ENCODE assay signal across 29 cellular contexts in the genomic region with DNA sequence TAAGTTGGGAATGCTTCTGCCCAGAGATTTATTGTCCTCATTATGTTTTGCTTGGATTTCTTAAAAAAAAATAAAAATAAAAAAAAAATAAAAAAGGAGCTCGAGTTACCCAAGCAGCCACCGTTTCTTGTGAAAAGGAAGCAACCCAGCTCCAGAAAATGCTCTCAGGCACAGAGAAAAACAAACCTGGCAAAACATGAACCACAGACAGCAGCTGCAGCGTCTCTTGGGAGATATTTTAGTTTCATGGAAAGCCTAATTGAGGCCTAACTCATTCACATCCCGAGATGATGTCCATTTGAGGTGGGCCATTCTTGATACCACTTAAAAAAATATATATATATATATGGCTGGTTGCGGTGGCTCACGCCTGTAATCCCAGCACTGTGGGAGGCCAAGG. TPM values are rescaled to one million over a fixed set of nuclear protein-coding genes. Genes with fewer than 3 reads are reported as not detected.
"Had no signal": no experiment of that assay in that cellular context is flagged by ENCODE, and none has a peak within 500 bp of the region (broad histone marks: within the 10 kb centered on the region; RNA-seq: fewer than 3 reads in every experiment).

No MANE protein-coding gene starts in this region.

- H3K9me3 ChIP-seq: breast epithelium, heart right ventricle, lower lobe of right lung, sigmoid colon, upper lobe of left lung, vagina had no signal

- ATAC-seq: activated CD8-positive, alpha-beta memory T cell treated with anti-CD3 and anti-CD28 coated beads, Interleukin-2, amount 10 ng/mL, durations not matched to agents 7 days and 5 days; activated CD8-positive, alpha-beta T cell treated with anti-CD3 and anti-CD28 coated beads, Interleukin-2, amount 10 ng/mL, durations not matched to agents 7 days and 5 days; activated naive CD8-positive, alpha-beta T cell treated with anti-CD3 and anti-CD28 coated beads, Interleukin-2, amount 50 U/mL, for 24 hours; esophagus mucosa; heart right ventricle; left lobe of liver; lower lobe of right lung; natural killer cell; stimulated activated memory B cell treated with anti-CD40 and anti-IgM and Interleukin-4, amounts not matched to agents 10 μg/mL and 1 μg/mL and 100 μg/mL, for 72 hours; stimulated activated naive CD8-positive, alpha-beta T cell treated with anti-CD3 and anti-CD28 coated beads, Interleukin-15, amount 100 ng/mL, for 72 hours had no signal

- H3K4me3 ChIP-seq: breast epithelium, heart right ventricle, lower lobe of right lung, sigmoid colon, smooth muscle cell, upper lobe of left lung, vagina had no signal

- H3K4me1 Mint-ChIP-seq: activated naive CD4-positive, alpha-beta T cell treated with anti-CD3 and anti-CD28 coated beads, Interleukin-2, amount 50 U/mL, for 24 hours; activated naive CD8-positive, alpha-beta T cell treated with anti-CD3 and anti-CD28 coated beads, Interleukin-2, amount 50 U/mL, for 24 hours; central memory CD8-positive, alpha-beta T cell; natural killer cell; stimulated activated memory B cell treated with anti-CD40 and anti-IgM and Interleukin-4, amounts not matched to agents 10 μg/mL and 1 μg/mL and 100 μg/mL, for 72 hours; stimulated activated naive CD8-positive, alpha-beta T cell treated with anti-CD3 and anti-CD28 coated beads, Interleukin-15, amount 100 ng/mL, for 72 hours had no signal

- H3K4me2 ChIP-seq: smooth muscle cell had no signal

- H3K9me3 Mint-ChIP-seq: activated naive CD4-positive, alpha-beta T cell treated with anti-CD3 and anti-CD28 coated beads, Interleukin-2, amount 50 U/mL, for 24 hours; activated naive CD8-positive, alpha-beta T cell treated with anti-CD3 and anti-CD28 coated beads, Interleukin-2, amount 50 U/mL, for 24 hours; activated T-helper 2 cell treated with anti-CD3 and anti-CD28 coated beads, Interferon-gamma antibody, Interleukin-2, Interleukin-4, amounts not matched to agents 10 μg/mL and 5 μg/mL and 100 μg/mL, durations not matched to agents 14 hours and 24 hours and 36 hours; central memory CD8-positive, alpha-beta T cell; endodermal cell; natural killer cell; stimulated activated memory B cell treated with anti-CD40 and anti-IgM and Interleukin-4, amounts not matched to agents 10 μg/mL and 1 μg/mL and 100 μg/mL, for 72 hours; stimulated activated naive CD8-positive, alpha-beta T cell treated with anti-CD3 and anti-CD28 coated beads, Interleukin-15, amount 100 ng/mL, for 72 hours had no signal

- H3K27ac ChIP-seq: breast epithelium, heart right ventricle, lower lobe of right lung, sigmoid colon, upper lobe of left lung, vagina had no signal

- H3K4me1 ChIP-seq: breast epithelium, heart right ventricle, lower lobe of right lung, sigmoid colon, upper lobe of left lung, vagina had no signal

- H3K27me3 Mint-ChIP-seq: central memory CD8-positive, alpha-beta T cell; dendritic cell treated with granulocyte-macrophage colony-stimulating factor and Interleukin-4, amounts not matched to agents 40 ng/mL and 50 ng/mL, for 4 days; stimulated activated memory B cell treated with anti-CD40 and anti-IgM and Interleukin-4, amounts not matched to agents 10 μg/mL and 1 μg/mL and 100 μg/mL, for 72 hours had no signal

- H3K36me3 Mint-ChIP-seq: activated CD8-positive, alpha-beta memory T cell treated with anti-CD3 and anti-CD28 coated beads, Interleukin-2, amount 10 ng/mL, durations not matched to agents 7 days and 5 days; activated naive CD4-positive, alpha-beta T cell treated with anti-CD3 and anti-CD28 coated beads, Interleukin-2, amount 50 U/mL, for 24 hours; natural killer cell; stimulated activated memory B cell treated with anti-CD40 and anti-IgM and Interleukin-4, amounts not matched to agents 10 μg/mL and 1 μg/mL and 100 μg/mL, for 72 hours had no signal

- H3K27me3 ChIP-seq: breast epithelium, sigmoid colon, upper lobe of left lung, vagina had no signal

- DNase-seq: activated CD4-positive, alpha-beta T cell treated with anti-CD3 and anti-CD28 coated beads for 1 hour; activated CD4-positive, alpha-beta T cell treated with anti-CD3 and anti-CD28 coated beads, Interleukin-2, amount 50 U/mL, for 1 hour; activated CD8-positive, alpha-beta memory T cell treated with anti-CD3 and anti-CD28 coated beads, Interleukin-2, amount 10 ng/mL, durations not matched to agents 7 days and 5 days; activated CD8-positive, alpha-beta T cell treated with anti-CD3 and anti-CD28 coated beads, Interleukin-2, amount 10 ng/mL, durations not matched to agents 7 days and 5 days; activated naive CD8-positive, alpha-beta T cell treated with anti-CD3 and anti-CD28 coated beads, Interleukin-2, amount 50 U/mL, for 24 hours; activated T-cell treated with anti-CD3 and anti-CD28 coated beads, Interleukin-2, amount 50 U/mL, for 48 hours; endodermal cell; heart right ventricle; lower lobe of right lung; mesenchymal stem cell; natural killer cell; sigmoid colon; stimulated activated CD4-positive, alpha-beta T cell treated with anti-CD3 and anti-CD28 coated beads, Interleukin-1b, Interleukin-23, amount 100 ng/mL, for 48 hours; stimulated activated CD4-positive, alpha-beta T cell treated with anti-CD3 and anti-CD28 coated beads, Interleukin-4, amount 100 ng/mL, for 4 hours; stimulated activated CD8-positive, alpha-beta memory T cell treated with anti-CD3 and anti-CD28 coated beads, Interleukin-4, amount 100 ng/mL, for 48 hours; stimulated activated naive CD8-positive, alpha-beta T cell treated with anti-CD3 and anti-CD28 coated beads, Interleukin-15, amount 100 ng/mL, for 72 hours; T1000; upper lobe of left lung had no signal

- H3K27ac Mint-ChIP-seq: activated CD8-positive, alpha-beta memory T cell treated with anti-CD3 and anti-CD28 coated beads, Interleukin-2, amount 10 ng/mL, durations not matched to agents 7 days and 5 days; activated CD8-positive, alpha-beta T cell treated with anti-CD3 and anti-CD28 coated beads, Interleukin-2, amount 10 ng/mL, durations not matched to agents 7 days and 5 days; activated naive CD4-positive, alpha-beta T cell treated with anti-CD3 and anti-CD28 coated beads, Interleukin-2, amount 50 U/mL, for 24 hours; activated naive CD8-positive, alpha-beta T cell treated with anti-CD3 and anti-CD28 coated beads, Interleukin-2, amount 50 U/mL, for 24 hours; activated T-helper 2 cell treated with anti-CD3 and anti-CD28 coated beads, Interferon-gamma antibody, Interleukin-2, Interleukin-4, amounts not matched to agents 10 μg/mL and 5 μg/mL and 100 μg/mL, durations not matched to agents 14 hours and 24 hours and 36 hours; dendritic cell treated with granulocyte-macrophage colony-stimulating factor and Interleukin-4, amounts not matched to agents 40 ng/mL and 50 ng/mL, for 4 days; endodermal cell; natural killer cell; stimulated activated memory B cell treated with anti-CD40 and anti-IgM and Interleukin-4, amounts not matched to agents 10 μg/mL and 1 μg/mL and 100 μg/mL, for 72 hours; stimulated activated naive CD8-positive, alpha-beta T cell treated with anti-CD3 and anti-CD28 coated beads, Interleukin-15, amount 100 ng/mL, for 72 hours had no signal

- H3K4me3 Mint-ChIP-seq: activated CD8-positive, alpha-beta memory T cell treated with anti-CD3 and anti-CD28 coated beads, Interleukin-2, amount 10 ng/mL, durations not matched to agents 7 days and 5 days; activated CD8-positive, alpha-beta T cell treated with anti-CD3 and anti-CD28 coated beads, Interleukin-2, amount 10 ng/mL, durations not matched to agents 7 days and 5 days; activated naive CD4-positive, alpha-beta T cell treated with anti-CD3 and anti-CD28 coated beads, Interleukin-2, amount 50 U/mL, for 24 hours; activated naive CD8-positive, alpha-beta T cell treated with anti-CD3 and anti-CD28 coated beads, Interleukin-2, amount 50 U/mL, for 24 hours; central memory CD8-positive, alpha-beta T cell; dendritic cell treated with granulocyte-macrophage colony-stimulating factor and Interleukin-4, amounts not matched to agents 40 ng/mL and 50 ng/mL, for 4 days; endodermal cell; natural killer cell; stimulated activated memory B cell treated with anti-CD40 and anti-IgM and Interleukin-4, amounts not matched to agents 10 μg/mL and 1 μg/mL and 100 μg/mL, for 72 hours; stimulated activated naive CD8-positive, alpha-beta T cell treated with anti-CD3 and anti-CD28 coated beads, Interleukin-15, amount 100 ng/mL, for 72 hours had no signal

- H3K36me3 ChIP-seq: breast epithelium, heart right ventricle, lower lobe of right lung, sigmoid colon, upper lobe of left lung, vagina had no signal

RNA-seq across cellular contexts. Expression of gene MRAP2, which starts 13.8 kb away (rescaled TPM):
- total RNA-seq: activated CD8-positive, alpha-beta memory T cell treated with anti-CD3 and anti-CD28 coated beads, Interleukin-2, amount 10 ng/mL, durations not matched to agents 7 days and 5 days; activated CD8-positive, alpha-beta T cell treated with anti-CD3 and anti-CD28 coated beads, Interleukin-2, amount 10 ng/mL, durations not matched to agents 7 days and 5 days; kidney epithelial cell; natural killer cell had no signal
